ENCODE assay signal across 26 cellular contexts in genomic region chr11:11770274-11770673, GRCh38.
"Had no signal": no experiment of that assay in that cellular context is flagged by ENCODE, and none has a peak within 500 bp of the region (broad histone marks: within the 10 kb centered on the region; RNA-seq: fewer than 3 reads in every experiment).

No MANE protein-coding gene starts in this region.

- H3K4me3 Mint-ChIP-seq: immature natural killer cell; mesothelial cell of epicardium; naive thymus-derived CD8-positive, alpha-beta T cell; nephron; neural crest cell; stimulated activated naive B cell treated with anti-CD40 and anti-IgM and Interleukin-4, amounts not matched to agents 10 μg/mL and 1 μg/mL and 100 μg/mL, for 72 hours had no signal

- ATAC-seq: heart left ventricle; left colon; left lung; lower lobe of right lung; naive thymus-derived CD8-positive, alpha-beta T cell; right cardiac atrium; sciatic nerve; stimulated activated naive B cell treated with anti-CD40 and anti-IgM and Interleukin-4, amounts not matched to agents 10 μg/mL and 1 μg/mL and 100 μg/mL, for 72 hours; stimulated activated naive CD8-positive, alpha-beta T cell treated with anti-CD3 and anti-CD28 coated beads, Interleukin-15, Interleukin-2, amounts not matched to agents 100 U/mL and 50 U/mL, for 24 hours; upper lobe of right lung had no signal

- DNase-seq: heart left ventricle; immature natural killer cell; kidney; left colon; left lung; lower lobe of right lung; mammary epithelial cell; mesendoderm; naive thymus-derived CD8-positive, alpha-beta T cell; posterior cingulate gyrus; retina; right cardiac atrium; stimulated activated CD4-positive, alpha-beta T cell treated with anti-CD3 and anti-CD28 coated beads, Interleukin-12 subunit alpha, Interleukin-12 subunit beta, amount 100 ng/mL, for 4 hours; stimulated activated CD4-positive, alpha-beta T cell treated with anti-CD3 and anti-CD28 coated beads, Interleukin-15, amount 100 ng/mL, for 24 hours; stimulated activated CD4-positive, alpha-beta T cell treated with anti-CD3 and anti-CD28 coated beads, Interleukin-2, amount 100 ng/mL, for 24 hours; stimulated activated CD4-positive, alpha-beta T cell treated with anti-CD3 and anti-CD28 coated beads, Interleukin-4, amount 100 ng/mL, for 1 hour; stimulated activated naive B cell treated with anti-CD40 and anti-IgM and Interleukin-4, amounts not matched to agents 10 μg/mL and 1 μg/mL and 100 μg/mL, for 72 hours; stimulated activated naive CD8-positive, alpha-beta T cell treated with anti-CD3 and anti-CD28 coated beads, Interleukin-15, Interleukin-2, amounts not matched to agents 100 U/mL and 50 U/mL, for 24 hours; stomach; tibial artery; trophoblast cell; upper lobe of right lung had no signal

- H3K4me1 Mint-ChIP-seq: immature natural killer cell; mesothelial cell of epicardium; naive thymus-derived CD8-positive, alpha-beta T cell; nephron; neural crest cell; stimulated activated naive B cell treated with anti-CD40 and anti-IgM and Interleukin-4, amounts not matched to agents 10 μg/mL and 1 μg/mL and 100 μg/mL, for 72 hours had no signal

- H3K27ac Mint-ChIP-seq: immature natural killer cell; mesothelial cell of epicardium; naive thymus-derived CD8-positive, alpha-beta T cell; nephron; stimulated activated naive B cell treated with anti-CD40 and anti-IgM and Interleukin-4, amounts not matched to agents 10 μg/mL and 1 μg/mL and 100 μg/mL, for 72 hours had no signal

- H3K9me3 Mint-ChIP-seq: immature natural killer cell; naive thymus-derived CD8-positive, alpha-beta T cell; stimulated activated naive B cell treated with anti-CD40 and anti-IgM and Interleukin-4, amounts not matched to agents 10 μg/mL and 1 μg/mL and 100 μg/mL, for 72 hours had no signal

- H3K36me3 Mint-ChIP-seq: immature natural killer cell; mesothelial cell of epicardium; naive thymus-derived CD8-positive, alpha-beta T cell; stimulated activated naive B cell treated with anti-CD40 and anti-IgM and Interleukin-4, amounts not matched to agents 10 μg/mL and 1 μg/mL and 100 μg/mL, for 72 hours had no signal
